Comparison of ENCODE assay signal across 8 cellular contexts in the genomic region with DNA sequence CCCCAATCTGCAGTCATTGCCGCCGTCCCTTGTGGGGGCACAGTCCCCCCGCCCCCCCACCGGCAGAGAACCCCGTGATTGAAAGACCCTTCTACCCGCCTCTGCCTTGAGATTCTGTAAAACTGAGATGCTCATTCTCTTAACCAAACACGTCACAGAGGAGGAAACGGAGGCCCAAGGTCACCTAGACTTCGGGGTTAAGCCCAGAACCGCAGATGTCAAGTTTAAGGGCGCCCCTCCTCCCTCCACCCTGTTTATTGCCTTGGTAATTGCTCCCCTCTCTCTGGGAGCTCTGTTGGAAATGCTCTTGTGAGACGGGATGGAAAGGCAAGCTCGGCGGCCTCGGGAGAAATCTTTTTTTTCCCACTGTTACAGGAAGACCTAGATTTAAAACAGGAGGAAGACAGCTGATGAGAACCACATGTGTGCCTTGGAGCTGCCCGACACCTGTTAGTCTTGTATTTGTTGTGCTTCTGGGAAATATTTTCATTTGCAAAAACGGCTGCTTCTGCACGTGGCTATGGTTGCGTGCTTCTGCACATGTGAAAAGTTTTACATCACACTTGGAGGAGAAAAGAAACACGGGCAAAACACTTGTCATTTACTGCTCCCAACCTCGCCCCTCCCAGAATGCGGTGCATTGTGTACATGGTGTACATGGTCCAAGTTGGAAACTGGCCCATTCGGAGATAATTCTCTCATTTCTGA. TPM values are rescaled to one million over a fixed set of nuclear protein-coding genes. Genes with fewer than 3 reads are reported as not detected.
DNase-seq lines count a peak whose midpoint lies in the region; ATAC-seq and TF ChIP-seq lines count a peak whose summit lies in the region.

No MANE protein-coding gene starts in this region.

- no peak overlapping the region for H4K5ac ChIP-seq in mesendoderm (ENCODE audit: low read length)

- H3K23ac ChIP-seq in mesendoderm (ENCODE audit: low read length), result no peak overlapping the region

- TF ChIP-seq CTCF in RWPE1 (conservative IDR thresholded peaks at IDR 0.05; ENCODE audit: low read depth), result no peak

- ATAC-seq in aorta (ENCODE audit: low FRiP score) (no peak), GM18868 (IDR thresholded peaks at IDR 0.05; ENCODE audit: unreplicated experiment) (no peak)

- H3K4ac ChIP-seq in mesendoderm (ENCODE audit: low read depth, low read length), result no peak overlapping the region

- peak overlapping the region; percentile 54 for H3K18ac ChIP-seq in mesendoderm (ENCODE audit: low read length)

- no CpG with 5 or more reads among the region's 23 CpGs for WGBS in mesendoderm (ENCODE audit: extremely low coverage, insufficient coverage, low lambda C conversion rate)
- 3 to 4% methylated on average over 23 of the region's 23 CpGs for WGBS in aorta, 2 donors

- H4K8ac ChIP-seq in mesendoderm (ENCODE audit: low read depth, low read length), result peak overlapping the region; percentile 28

- H2BK120ac ChIP-seq in mesendoderm (ENCODE audit: low read depth, low read length), result no peak overlapping the region

- peak overlapping the region; percentile 42 to 90 for H3K4me3 ChIP-seq in CD4-positive, alpha-beta memory T cell (ENCODE audit: low read length in 2 of 2)
- H3K4me3 ChIP-seq in mesendoderm (ENCODE audit: low read length) (no peak overlapping the region), aorta (ENCODE audit: low read length in 2 of 2) (peak overlapping the region; percentile 38 to 88)

- peaks cover 14 to 55% of the 10 kb centered on the region in 2 donors for H3K36me3 Mint-ChIP-seq in CD4-positive, alpha-beta memory T cell
- peaks cover 70% of the 10 kb centered on the region for H3K36me3 Mint-ChIP-seq in dendritic cell treated with granulocyte-macrophage colony-stimulating factor and Interleukin-4, amounts not matched to agents 40 ng/mL and 50 ng/mL, for 4 days (ENCODE audit: low read depth)

- peak overlapping the region; percentile 95 to 99 (median 98) for H3K4me3 Mint-ChIP-seq in CD4-positive, alpha-beta memory T cell
- peak overlapping the region; percentile 97 for H3K4me3 Mint-ChIP-seq in dendritic cell treated with granulocyte-macrophage colony-stimulating factor and Interleukin-4, amounts not matched to agents 40 ng/mL and 50 ng/mL, for 4 days

- intact Hi-C loops in CD4-positive, alpha-beta memory T cell (cut with micrococcal nuclease), result loop anchor here (1.0 to 2.0 kb wide), 7 partner anchors 31 to 158 kb away; partner anchors contain the start of genes C19orf44, CALR3, CHERP and EPS15L1
- intact Hi-C loops in dendritic cell treated with granulocyte-macrophage colony-stimulating factor and Interleukin-4, amounts not matched to agents 40 ng/mL and 50 ng/mL, for 4 days (cut with micrococcal nuclease), result loop anchor here (1.0 to 5.0 kb wide), 4 partner anchors 32 to 87 kb away; partner anchors contain the start of genes CHERP, SLC35E1, SMIM7 and TMEM38A
- intact Hi-C loops in aorta (cut with DNase I), result loop anchor here in 1 of 2 donors (1.0 to 2.0 kb wide), 2 partner anchors 31 to 56 kb away; partner anchors contain the start of genes SLC35E1 and SMIM7

- peaks cover 3% of the 10 kb centered on the region for H3K36me3 ChIP-seq in CD4-positive, alpha-beta memory T cell (ENCODE audit: insufficient read depth, low read length)
- H3K36me3 ChIP-seq in mesendoderm (ENCODE audit: control insufficient read depth, insufficient read depth, low read length), result peaks cover 5% of the 10 kb centered on the region
- no peaks in the 10 kb centered on the region for H3K36me3 ChIP-seq in aorta (ENCODE audit: control insufficient read depth in 1 of 2, insufficient read depth in 2 of 2, low read length in 1 of 2)

- peaks cover 24 to 46% (median 36%) of the 10 kb centered on the region in 4 donors for H3K4me1 Mint-ChIP-seq in CD4-positive, alpha-beta memory T cell
- peaks cover 39% of the 10 kb centered on the region for H3K4me1 Mint-ChIP-seq in dendritic cell treated with granulocyte-macrophage colony-stimulating factor and Interleukin-4, amounts not matched to agents 40 ng/mL and 50 ng/mL, for 4 days (ENCODE audit: low read depth)

- H3K27ac Mint-ChIP-seq in CD4-positive, alpha-beta memory T cell, result peak overlapping the region; percentile 93 to 99 (median 98)
- H3K27ac Mint-ChIP-seq in dendritic cell treated with granulocyte-macrophage colony-stimulating factor and Interleukin-4, amounts not matched to agents 40 ng/mL and 50 ng/mL, for 4 days, result peak overlapping the region; percentile 94

- no peak overlapping the region for H2AK5ac ChIP-seq in mesendoderm (ENCODE audit: low read length)

- DNase-seq in CD4-positive, alpha-beta memory T cell, result peak in 1 of 5 donors; percentile 51
- DNase-seq in HEK293T (ENCODE audit: extremely low spot score) (no peak), RWPE1 (ENCODE audit: low spot score) (peak; percentile 26), mesendoderm (peak; percentile 26), aorta (no peak), NCI-H226 (no peak)

- peak overlapping the region; percentile 17 for H3K4me2 ChIP-seq in mesendoderm (ENCODE audit: low read length)

- H2BK5ac ChIP-seq in mesendoderm (ENCODE audit: low read length), result no peak overlapping the region

- H3K4me1 ChIP-seq in CD4-positive, alpha-beta memory T cell (ENCODE audit: insufficient read depth, low read length), result peaks cover 34% of the 10 kb centered on the region
- peaks cover 3% of the 10 kb centered on the region for H3K4me1 ChIP-seq in mesendoderm (ENCODE audit: control insufficient read depth, low read depth, low read length)
- no peaks in the 10 kb centered on the region for H3K4me1 ChIP-seq in aorta (ENCODE audit: control insufficient read depth in 1 of 2, insufficient read depth in 2 of 2, low read length in 2 of 2)

- no peaks in the 10 kb centered on the region for H3K27me3 ChIP-seq in CD4-positive, alpha-beta memory T cell (ENCODE audit: insufficient read depth, low read length)
- no peaks in the 10 kb centered on the region for H3K27me3 ChIP-seq in mesendoderm (ENCODE audit: insufficient read depth, low read length, poor library complexity)
- no peaks in the 10 kb centered on the region for H3K27me3 ChIP-seq in aorta (ENCODE audit: control insufficient read depth in 1 of 2, insufficient read depth in 2 of 2, low read length in 1 of 2)

- H3K9ac ChIP-seq in mesendoderm (ENCODE audit: low read length), result peak overlapping the region; percentile 94

- peak overlapping the region; percentile 91 for H3K27ac ChIP-seq in CD4-positive, alpha-beta memory T cell (ENCODE audit: low read depth, low read length)
- H3K27ac ChIP-seq in RWPE1 (peak overlapping the region; percentile 93), mesendoderm (ENCODE audit: low read depth, low read length) (no peak overlapping the region), aorta (ENCODE audit: low read depth in 1 of 2, low read length in 2 of 2) (peak overlapping the region in 1 of 2 donors; percentile 38)

- H3K79me1 ChIP-seq in mesendoderm (ENCODE audit: low read length), result peaks cover 15% of the 10 kb centered on the region

- POLR2A ChIA-PET in CD4-positive, alpha-beta memory T cell (lab: Charles Lee; ENCODE audit: partially characterized antibody), result interaction anchor here (1.0 to 4.7 kb wide), 13 partner anchors 9 to 262 kb away, joined by 3 to 69 read pairs (median 8); partner anchors contain the start of genes C19orf44, CALR3, CHERP and SMIM7
- POLR2A ChIA-PET in HEK293T (lab: Yijun Ruan, JAX) (interaction anchor here (1.1 to 3.9 kb wide), 6 partner anchors 9 to 56 kb away, joined by 3 to 20 read pairs (median 7); partner anchors contain the start of genes SLC35E1, SMIM7 and TMEM38A), RWPE1 (lab: Yijun Ruan, JAX; ENCODE audit: low non-redundant PET) (interaction anchor here (0.7 kb wide), 1 partner anchor 9 kb away, joined by 3 read pairs; no protein-coding TSS in a partner anchor)

- H2BK15ac ChIP-seq in mesendoderm (replicated peaks; ENCODE audit: low read depth), result no peak overlapping the region

- H3K27me3 Mint-ChIP-seq in CD4-positive, alpha-beta memory T cell, result no peaks in the 10 kb centered on the region
- H3K27me3 Mint-ChIP-seq in dendritic cell treated with granulocyte-macrophage colony-stimulating factor and Interleukin-4, amounts not matched to agents 40 ng/mL and 50 ng/mL, for 4 days, result no peaks in the 10 kb centered on the region

- H3K79me2 ChIP-seq in mesendoderm (ENCODE audit: control insufficient read depth, insufficient read depth, low read length), result peaks cover 35% of the 10 kb centered on the region

- H3K9me3 ChIP-seq in CD4-positive, alpha-beta memory T cell (ENCODE audit: control insufficient read depth in 1 of 2, low read length in 2 of 2), result no peaks in the 10 kb centered on the region
- no peaks in the 10 kb centered on the region for H3K9me3 ChIP-seq in aorta (ENCODE audit: control insufficient read depth, low read length)

- peak overlapping the region; percentile 97 for H3K56ac ChIP-seq in mesendoderm (ENCODE audit: low read length)

- H3K9me3 Mint-ChIP-seq in CD4-positive, alpha-beta memory T cell, result no peaks in the 10 kb centered on the region
- no peaks in the 10 kb centered on the region for H3K9me3 Mint-ChIP-seq in dendritic cell treated with granulocyte-macrophage colony-stimulating factor and Interleukin-4, amounts not matched to agents 40 ng/mL and 50 ng/mL, for 4 days

- CTCF ChIA-PET in CD4-positive, alpha-beta memory T cell (lab: Charles Lee; ENCODE audit: partially characterized antibody), result interaction anchor here (0.8 kb wide), 1 partner anchor 133 kb away, joined by 4 read pairs; the partner anchor contains the start of genes C19orf44 and CALR3
- CTCF ChIA-PET in HEK293T (lab: Yijun Ruan, JAX) (no interaction called here), RWPE1 (lab: Yijun Ruan, JAX) (interaction anchor here (0.6 kb wide), 1 partner anchor 60 kb away, joined by 4 read pairs; no protein-coding TSS in a partner anchor)

RNA-seq across cellular contexts. Expression of gene MED26, which starts 1.1 kb away (rescaled TPM):
- total RNA-seq in CD4-positive, alpha-beta memory T cell, result 10 to 100 TPM; 17.8 to 18.6 TPM
- 1 to 10 TPM; 3.3 to 4.6 TPM for polyA plus RNA-seq in CD4-positive, alpha-beta memory T cell
- 7.8 TPM for polyA plus RNA-seq in mesendoderm (2013, experiment 1 of 2)
- 7.7 TPM for polyA plus RNA-seq in mesendoderm (2013, experiment 2 of 2)
- 1 to 10 TPM; 8.0 to 8.4 TPM for total RNA-seq in aorta
- 1 to 10 TPM in 1 of 2 donors, under 1 TPM in 1; 0.75 to 2.6 TPM for polyA plus RNA-seq in aorta

RNA-seq across cellular contexts. Expression of gene SMIM7, which starts 30.8 kb away (rescaled TPM):
- 10 to 100 TPM; 89.3 to 94.1 TPM for total RNA-seq in CD4-positive, alpha-beta memory T cell
- polyA plus RNA-seq in CD4-positive, alpha-beta memory T cell, result 10 to 100 TPM; 59.6 to 66.9 TPM
- polyA plus RNA-seq in mesendoderm (2013, experiment 1 of 2), result 52.5 TPM
- polyA plus RNA-seq in mesendoderm (2013, experiment 2 of 2), result 49.0 TPM
- 10 to 100 TPM; 46.9 to 70.8 TPM for total RNA-seq in aorta
- 100 to 1,000 TPM in 1 of 2 donors, 10 to 100 TPM in 1; 92.7 to 114 TPM for polyA plus RNA-seq in aorta

RNA-seq across cellular contexts. Expression of gene TMEM38A, which starts 31.8 kb away (rescaled TPM):
- total RNA-seq in CD4-positive, alpha-beta memory T cell, result under 1 TPM; 0.67 to 0.99 TPM
- 1 to 10 TPM in 1 of 2 donors, under 1 TPM in 1; 0.22 to 1.2 TPM for polyA plus RNA-seq in CD4-positive, alpha-beta memory T cell
- polyA plus RNA-seq in mesendoderm (2013, experiment 1 of 2), result 0.81 TPM
- 0.64 TPM for polyA plus RNA-seq in mesendoderm (2013, experiment 2 of 2)
- total RNA-seq in aorta, result 1 to 10 TPM; 3.6 to 5.8 TPM
- 1 to 10 TPM; 3.7 to 8.5 TPM for polyA plus RNA-seq in aorta

RNA-seq across cellular contexts. Expression of gene SLC35E1, which starts 56.9 kb away (rescaled TPM):
- total RNA-seq in CD4-positive, alpha-beta memory T cell, result 10 to 100 TPM; 38.8 TPM
- polyA plus RNA-seq in CD4-positive, alpha-beta memory T cell, result 10 to 100 TPM; 15.3 to 31.8 TPM
- 29.4 TPM for polyA plus RNA-seq in mesendoderm (2013, experiment 1 of 2)
- 32.0 TPM for polyA plus RNA-seq in mesendoderm (2013, experiment 2 of 2)
- 10 to 100 TPM; 33.9 to 37.7 TPM for total RNA-seq in aorta
- 10 to 100 TPM; 22.5 to 24.5 TPM for polyA plus RNA-seq in aorta

Comparison
In these comparisons a context has a peak if more than half of its experiments do, and no peak if none do; other contexts are left out.
1. DNase-seq: peak in RWPE1 (single experiment) and mesendoderm (single experiment); none in HEK293T (single experiment), aorta (0 of 2) and NCI-H226 (single experiment).